In genomic region chr15:93308026-93308670, GRCh38 we compare ENCODE assay signal across 25 cellular contexts.
"Had no signal": no experiment of that assay in that cellular context is flagged by ENCODE, and none has a peak within 500 bp of the region (broad histone marks: within the 10 kb centered on the region; RNA-seq: fewer than 3 reads in every experiment).

No MANE protein-coding gene starts in this region.

- H3K36me3 Mint-ChIP-seq: activated naive CD8-positive, alpha-beta T cell; naive thymus-derived CD4-positive, alpha-beta T cell had no signal

- H3K4me3 Mint-ChIP-seq: activated B cell treated with CpG ODN at 0.5 μM for 24 hours; activated CD4-positive, alpha-beta T cell treated with anti-CD3 and anti-CD28 coated beads for 36 hours; activated naive CD8-positive, alpha-beta T cell; activated T-cell treated with anti-CD3 and anti-CD28 coated beads, Interleukin-2, amount 50 U/mL, for 4 hours; effector memory CD8-positive, alpha-beta T cell; naive thymus-derived CD4-positive, alpha-beta T cell had no signal

- H3K4me1 Mint-ChIP-seq: activated B cell treated with CpG ODN at 0.5 μM for 24 hours; activated CD4-positive, alpha-beta T cell treated with anti-CD3 and anti-CD28 coated beads for 36 hours; naive thymus-derived CD4-positive, alpha-beta T cell had no signal

- H3K9me3 Mint-ChIP-seq: activated T-cell treated with anti-CD3 and anti-CD28 coated beads, Interleukin-2, amount 50 U/mL, for 4 hours; activated T-helper 2 cell treated with anti-CD3 and anti-CD28 coated beads, Interferon-gamma antibody, Interleukin-2, Interleukin-4, amounts not matched to agents 10 μg/mL and 5 μg/mL and 100 μg/mL, durations not matched to agents 14 hours and 24 hours and 36 hours; effector memory CD8-positive, alpha-beta T cell had no signal

- H3K36me3 ChIP-seq: adrenal gland, ascending aorta, left lung, ovary, prostate gland, thoracic aorta, upper lobe of left lung had no signal

- H3K27ac Mint-ChIP-seq: activated B cell treated with CpG ODN at 0.5 μM for 24 hours; activated CD4-positive, alpha-beta T cell treated with anti-CD3 and anti-CD28 coated beads for 36 hours; activated naive CD8-positive, alpha-beta T cell; activated T-helper 2 cell treated with anti-CD3 and anti-CD28 coated beads, Interferon-gamma antibody, Interleukin-2, Interleukin-4, amounts not matched to agents 10 μg/mL and 5 μg/mL and 100 μg/mL, durations not matched to agents 14 hours and 24 hours and 36 hours; effector memory CD8-positive, alpha-beta T cell; naive thymus-derived CD4-positive, alpha-beta T cell had no signal

- H3K27me3 ChIP-seq: adrenal gland, ascending aorta, left lung, ovary, upper lobe of left lung had no signal

- H3K27me3 Mint-ChIP-seq: activated B cell treated with CpG ODN at 0.5 μM for 24 hours; activated CD4-positive, alpha-beta T cell treated with anti-CD3 and anti-CD28 coated beads for 36 hours; activated naive CD8-positive, alpha-beta T cell had no signal

- H3K9me3 ChIP-seq: adrenal gland, ascending aorta, left lung, ovary, prostate gland, thoracic aorta, upper lobe of left lung had no signal

- H3K27ac ChIP-seq: adrenal gland, ascending aorta, left lung, ovary, prostate gland, thoracic aorta, upper lobe of left lung had no signal

- H3K4me3 ChIP-seq: adrenal gland, ascending aorta, left lung, lung, ovary, prostate gland, thoracic aorta, upper lobe of left lung had no signal

- DNase-seq: activated B cell treated with CpG ODN at 0.5 μM for 24 hours; activated CD4-positive, alpha-beta T cell treated with anti-CD3 and anti-CD28 coated beads for 36 hours; activated CD4-positive, alpha-beta T cell treated with anti-CD3 and anti-CD28 coated beads, Interleukin-2, amount 50 U/mL, for 48 hours; activated CD8-positive, alpha-beta memory T cell treated with anti-CD3 and anti-CD28 coated beads, Interleukin-2, amount 50 U/mL, for 48 hours; activated naive CD4-positive, alpha-beta T cell; activated T-cell treated with anti-CD3 and anti-CD28 coated beads, Interleukin-2, amount 50 U/mL, for 4 hours; adrenal gland; central memory CD4-positive, alpha-beta T cell; dermis blood vessel endothelial cell; effector memory CD8-positive, alpha-beta T cell; hippocampal formation; kidney glomerular epithelial cell; left lung; naive thymus-derived CD4-positive, alpha-beta T cell; ovary; stimulated activated CD4-positive, alpha-beta T cell treated with anti-CD3 and anti-CD28 coated beads, Interleukin-4, amount 100 ng/mL, for 1 hour; stimulated activated naive CD4-positive, alpha-beta T cell treated with Interleukin-2 at 50 U/mL for 16 hours; T1000 had no signal

- H3K4me1 ChIP-seq: adrenal gland, ascending aorta, left lung, prostate gland, upper lobe of left lung had no signal
